In the genomic region with DNA sequence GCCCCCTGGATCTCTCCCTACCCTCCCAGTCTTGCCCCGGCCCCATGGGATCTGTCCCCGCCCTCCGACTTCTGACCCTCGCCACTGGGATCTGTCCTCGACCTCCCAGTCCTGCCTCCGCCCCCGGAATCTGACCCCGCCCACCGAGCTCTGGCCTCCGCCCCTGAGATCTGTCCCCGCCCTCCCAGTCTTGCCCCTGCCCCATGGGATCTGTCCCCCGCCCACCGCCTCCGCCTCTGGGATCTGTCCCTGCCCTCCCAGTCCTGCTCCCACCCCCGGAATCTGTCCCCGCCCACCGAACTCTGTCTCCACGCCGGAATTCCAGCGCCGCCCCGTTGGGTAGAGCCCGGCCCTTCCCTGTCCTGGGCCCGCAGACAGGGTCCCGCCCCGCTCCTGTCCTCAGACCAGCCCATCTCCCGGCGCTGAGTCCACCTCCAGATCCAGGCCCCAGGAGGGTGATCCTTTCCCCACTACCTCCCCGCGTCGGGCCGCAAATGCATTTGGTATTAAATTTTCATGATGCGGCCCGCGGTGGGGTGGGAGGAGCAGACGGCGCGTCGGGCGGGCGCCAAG, we compare ENCODE assay signal across 8 cellular contexts. TPM values are rescaled to one million over a fixed set of nuclear protein-coding genes. Genes with fewer than 3 reads are reported as not detected.
DNase-seq lines count a peak whose midpoint lies in the region; ATAC-seq and TF ChIP-seq lines count a peak whose summit lies in the region.

No MANE protein-coding gene starts in this region.

- peak overlapping the region; percentile 57; the same call in 1 of the 2 replicates for H3K9ac ChIP-seq in SK-N-SH

- no peak for TF ChIP-seq RAD21 in SK-N-SH (IDR thresholded peaks at IDR 0.05; ENCODE audit: low read length)

- H3K79me2 ChIP-seq in SK-N-SH (ENCODE audit: insufficient read depth), result no peaks in the 10 kb centered on the region

- peak overlapping the region; percentile 79 for H3K4me3 Mint-ChIP-seq in Caco-2 (ENCODE audit: unreplicated experiment)

- TF ChIP-seq CTCF in Caco-2 (IDR thresholded peaks at IDR 0.05; ENCODE audit: insufficient read depth in 1 of 2, low read depth in 1 of 2, low read length in 1 of 2, severe bottlenecking in 1 of 2, unreplicated experiment in 1 of 2) (no peak), SK-N-SH (IDR thresholded peaks at IDR 0.05) (no peak), astrocyte of the spinal cord (IDR thresholded peaks at IDR 0.05; ENCODE audit: low read depth, low read length) (no peak), sigmoid colon (IDR thresholded peaks at IDR 0.05) (no peak)

- WGBS in SK-N-SH (ENCODE audit: low lambda C conversion rate), result 2% methylated on average over 40 of the region's 41 CpGs
- WGBS in sigmoid colon, 2 donors, result 1 to 2% methylated on average over 41 of the region's 41 CpGs

- H2AFZ ChIP-seq in SK-N-SH (ENCODE audit: low read depth), result peak overlapping the region; percentile 98

- H3K9me3 Mint-ChIP-seq in Caco-2 (ENCODE audit: unreplicated experiment), result peaks cover 8% of the 10 kb centered on the region

- peaks cover 22% of the 10 kb centered on the region for H3F3A ChIP-seq in SK-N-SH (replicated peaks; ENCODE audit: insufficient read depth)

- peak; percentile 14 for ATAC-seq in GM21367 (IDR thresholded peaks at IDR 0.05; ENCODE audit: unreplicated experiment)

- peaks cover 6% of the 10 kb centered on the region for H3K27me3 ChIP-seq in Caco-2 (replicated peaks; ENCODE audit: control insufficient read depth, insufficient read depth, low read length)
- peaks cover 39% of the 10 kb centered on the region for H3K27me3 ChIP-seq in SK-N-SH (ENCODE audit: insufficient read depth)
- peaks cover 17 to 54% (median 51%) of the 10 kb centered on the region in 3 donors for H3K27me3 ChIP-seq in sigmoid colon

- BruUV-seq in Caco-2 (replicated peaks; lab: Mats Ljungman, UMichigan), result no TSS peak

- H3K27me3 Mint-ChIP-seq in Caco-2 (ENCODE audit: insufficient read depth, unreplicated experiment), result peaks cover 35% of the 10 kb centered on the region

- DNase-seq in Caco-2 (peak; percentile 98 to 99), SK-N-SH (peak; percentile 91), astrocyte of the spinal cord (ENCODE audit: low read depth, low spot score) (peak; percentile 84), iPS DF 19.7 (ENCODE audit: low read depth, low spot score) (peak; percentile 74), sigmoid colon (peak; percentile 97), NCI-H1092 treated with DMSO at 0.1 percent for 48 hours (lab: John Stamatoyannopoulos, UW) (no peak)

- peaks cover 19% of the 10 kb centered on the region for H3K36me3 Mint-ChIP-seq in Caco-2 (ENCODE audit: insufficient read depth, unreplicated experiment)

- TF ChIP-seq EP300 in SK-N-SH (IDR thresholded peaks at IDR 0.05; ENCODE audit: borderline replicate concordance in 1 of 2, low read depth in 1 of 2, low read length in 1 of 2), result no peak
- no peak for TF ChIP-seq EP300 in sigmoid colon (IDR thresholded peaks at IDR 0.05)

- peak overlapping the region; percentile 96 for H3K4me2 ChIP-seq in SK-N-SH

- H3K9me3 ChIP-seq in Caco-2, result no peaks in the 10 kb centered on the region
- no peaks in the 10 kb centered on the region for H3K9me3 ChIP-seq in KOPT-K1 (ENCODE audit: insufficient read depth, low read length, poor library complexity, severe bottlenecking)
- no peaks in the 10 kb centered on the region for H3K9me3 ChIP-seq in SK-N-SH
- no peaks in the 10 kb centered on the region for H3K9me3 ChIP-seq in sigmoid colon

- H3K4me3 ChIP-seq in Caco-2 (ENCODE audit: low read depth, low read length), result peak overlapping the region; percentile 65
- H3K4me3 ChIP-seq in SK-N-SH (ENCODE audit: low read depth in 2 of 2, low read length in 1 of 2), result peak overlapping the region; percentile 62 to 66
- H3K4me3 ChIP-seq in astrocyte of the spinal cord (ENCODE audit: low read depth, low read length), result peak overlapping the region; percentile 57
- peak overlapping the region; percentile 40 to 69 (median 55) for H3K4me3 ChIP-seq in sigmoid colon

- TF ChIP-seq POLR2A in sigmoid colon (IDR thresholded peaks at IDR 0.05), result no peak

- CTCF ChIA-PET in Caco-2 (lab: Charles Lee), result interaction anchor here (0.5 to 1.3 kb wide), 14 partner anchors 9 to 450 kb away, joined by 3 to 8 read pairs (median 4); partner anchors contain the start of genes GFY, GYS1, KASH5 and PIH1D1
- CTCF ChIA-PET in SK-N-SH (lab: Yijun Ruan, JAX), result interaction anchor here (0.7 to 11.2 kb wide), 19 partner anchors 8 to 214 kb away, joined by 3 to 149 read pairs (median 5); partner anchors contain the start of genes DKKL1, KASH5 and PIH1D1

- H3K27ac ChIP-seq in KOPT-K1 (ENCODE audit: low read depth, low read length, poor library complexity, severe bottlenecking) (peak overlapping the region; percentile 36), SK-N-SH (ENCODE audit: low read depth in 2 of 2, low read length in 1 of 2) (peak overlapping the region; percentile 54 to 79), sigmoid colon (peak overlapping the region; percentile 69 to 91 (median 74))

- H3K4me1 ChIP-seq in Caco-2, result 0 out of 2 replicates have a peak, but pooled peaks cover 3% of the 10 kb centered on the region
- peaks cover 0 to 22% of the 10 kb centered on the region in 2 experiments; a peak in 1 of 4 replicates for H3K4me1 ChIP-seq in SK-N-SH (ENCODE audit: control insufficient read depth in 1 of 2, insufficient read depth in 2 of 2, low read depth in 1 of 2, low read length in 1 of 2)
- peaks cover 0 to 30% (median 19%) of the 10 kb centered on the region in 4 donors for H3K4me1 ChIP-seq in sigmoid colon

- POLR2A ChIA-PET in Caco-2 (lab: Charles Lee) (interaction anchor here (0.5 to 1.0 kb wide), 3 partner anchors 9 to 72 kb away, joined by 3 to 8 read pairs (median 6); partner anchors contain the start of gene ALDH16A1), SK-N-SH (lab: Yijun Ruan, JAX) (interaction anchor here (1.4 kb wide), 1 partner anchor 8 kb away, joined by 4 read pairs; the partner anchor contains the start of gene PIH1D1)

- no peaks in the 10 kb centered on the region; the same call in 1 of the 2 replicates for H4K20me1 ChIP-seq in SK-N-SH (ENCODE audit: insufficient read depth)

- H3K36me3 ChIP-seq in Caco-2 (ENCODE audit: control insufficient read depth, insufficient read depth, low read length) (no peaks in the 10 kb centered on the region), KOPT-K1 (ENCODE audit: insufficient read depth, low read length) (peaks cover 21% of the 10 kb centered on the region), SK-N-SH (replicated peaks in 1 of 2; ENCODE audit: control insufficient read depth in 1 of 2, insufficient read depth in 2 of 2, low read length in 1 of 2) (peaks cover 0 to 4% of the 10 kb centered on the region in 2 experiments), sigmoid colon (peaks cover 0 to 11% (median 0%) of the 10 kb centered on the region in 4 donors)

- in situ Hi-C loops in astrocyte of the spinal cord (cut with HindIII; ENCODE audit: low sequenced_read_pairs), result no loop called here

- peak overlapping the region; percentile 46 for H3K27ac Mint-ChIP-seq in Caco-2 (ENCODE audit: unreplicated experiment)

- H3K4me1 Mint-ChIP-seq in Caco-2 (ENCODE audit: low read depth, unreplicated experiment), result peaks cover 23% of the 10 kb centered on the region

- no peaks in the 10 kb centered on the region for H3K9me2 ChIP-seq in SK-N-SH

- intact Hi-C loops in Caco-2 (cut with micrococcal nuclease; ENCODE audit: unreplicated experiment), result loop anchor here (1.0 kb wide), 4 partner anchors 8 to 217 kb away; partner anchors contain the start of genes DKKL1 and PIH1D1
- intact Hi-C loops in sigmoid colon (cut with DNase I), result loop anchor here (1.0 to 5.0 kb wide), 4 partner anchors 51 to 217 kb away; partner anchors contain the start of gene DKKL1

TF ChIP-seq in SK-N-SH, 30 proteins besides CTCF, POLR2A, EP300 and RAD21 (continues in another document):
- TF ChIP-seq FOXJ3 (CRISPR knock-in tag; IDR thresholded peaks at IDR 0.05) (no peak), NRF1 (IDR thresholded peaks at IDR 0.05; ENCODE audit: low read depth, low read length) (no peak), PBX3 (IDR thresholded peaks at IDR 0.05) (no peak), JUND (IDR thresholded peaks at IDR 0.05) (no peak), FOXM1 (IDR thresholded peaks at IDR 0.05; ENCODE audit: low read depth) (no peak)

RNA-seq across cellular contexts. Expression of gene SLC17A7, which starts 1.6 kb away (rescaled TPM):
- total RNA-seq in Caco-2 (2022) (0.21 and 0.36 TPM in 2 replicates), sigmoid colon (1 to 10 TPM in 1 of 4 donors, under 1 TPM in 2, not detected in 1; 0.28 to 1.4 (median 0.82) TPM)
- polyA plus RNA-seq in SK-N-SH (2012; rRNA removed) (0.39 and 0.59 TPM in 2 replicates), sigmoid colon (1 to 10 TPM in 1 of 3 donors, under 1 TPM in 2; 0.23 to 1.8 (median 0.41) TPM)
- polyA plus RNA-seq in SK-N-SH (2012; cell fraction: cytosol; rRNA removed), result 0.21 and 0.33 TPM in 2 replicates
- polyA plus RNA-seq in SK-N-SH (2012; cell fraction: nucleus; rRNA removed), result 1.8 and 1.9 TPM in 2 replicates

RNA-seq across cellular contexts. Expression of gene PIH1D1, which starts 8.7 kb away (rescaled TPM):
- total RNA-seq in Caco-2 (2022) (150 and 167 TPM in 2 replicates), sigmoid colon (10 to 100 TPM; 62.9 to 99.6 (median 81.4) TPM)
- polyA plus RNA-seq in SK-N-SH (2012; rRNA removed) (145 and 157 TPM in 2 replicates), sigmoid colon (100 to 1,000 TPM in 1 of 3 donors, 10 to 100 TPM in 2; 63.6 to 105 (median 65.5) TPM)
- 112 and 120 TPM in 2 replicates for polyA plus RNA-seq in SK-N-SH (2012; cell fraction: cytosol; rRNA removed)
- polyA plus RNA-seq in SK-N-SH (2012; cell fraction: nucleus; rRNA removed), result 301 and 343 TPM in 2 replicates

RNA-seq across cellular contexts. Expression of gene ALDH16A1, which starts 10.1 kb away (rescaled TPM):
- total RNA-seq in Caco-2 (2022) (42.1 and 45.0 TPM in 2 replicates), sigmoid colon (10 to 100 TPM; 14.1 to 25.3 (median 18.1) TPM)
- polyA plus RNA-seq in SK-N-SH (2012; rRNA removed) (13.6 and 15.7 TPM in 2 replicates), sigmoid colon (10 to 100 TPM; 14.3 to 44.2 (median 18.0) TPM)
- polyA plus RNA-seq in SK-N-SH (2012; cell fraction: cytosol; rRNA removed), result 4.0 and 10.0 TPM in 2 replicates
- 44.6 and 65.5 TPM in 2 replicates for polyA plus RNA-seq in SK-N-SH (2012; cell fraction: nucleus; rRNA removed)

RNA-seq across cellular contexts. Expression of gene GFY, which starts 17.7 kb away (rescaled TPM):
- total RNA-seq in Caco-2 (2022) (0.25 TPM in 1 of 2 replicates, not detected in the other), sigmoid colon (not detected)
- polyA plus RNA-seq in SK-N-SH (2012; rRNA removed) (not detected in 2 replicates), sigmoid colon (not detected)
- not detected in 2 replicates for polyA plus RNA-seq in SK-N-SH (2012; cell fraction: cytosol; rRNA removed)
- polyA plus RNA-seq in SK-N-SH (2012; cell fraction: nucleus; rRNA removed), result not detected in 2 replicates

RNA-seq across cellular contexts. Expression of gene PTH2, which starts 19.6 kb away (rescaled TPM):
- not detected in 2 replicates for total RNA-seq in Caco-2 (2022)
- not detected in 2 replicates for polyA plus RNA-seq in SK-N-SH (2012; rRNA removed)
- not detected in 2 replicates for polyA plus RNA-seq in SK-N-SH (2012; cell fraction: cytosol; rRNA removed)
- not detected in 2 replicates for polyA plus RNA-seq in SK-N-SH (2012; cell fraction: nucleus; rRNA removed)
- not detected for total RNA-seq in sigmoid colon
- not detected for polyA plus RNA-seq in sigmoid colon
